In genomic region chr1:2019162-2019542, GRCh38 we compare ENCODE assay signal across 10 cellular contexts. TPM values are rescaled to one million over a fixed set of nuclear protein-coding genes. Genes with fewer than 3 reads are reported as not detected.
DNase-seq lines count a peak whose midpoint lies in the region; ATAC-seq, FAIRE-seq and TF ChIP-seq lines count a peak whose summit lies in the region.
"Had no signal": no experiment of that assay in that cellular context is flagged by ENCODE, and none has a peak within 500 bp of the region (broad histone marks: within the 10 kb centered on the region; RNA-seq: fewer than 3 reads in every experiment).

Gene GABRD, plus strand, starts transcription at chr1:2019345. Its CDS starts 79 bp downstream, at chr1:2019424.

- peaks cover 33 to 91% of the 10 kb centered on the region in 2 experiments for H3K27me3 ChIP-seq in HepG2 (ENCODE audit: control insufficient read depth in 1 of 2, insufficient read depth in 2 of 2, low read length in 2 of 2)

- peaks cover 34% of the 10 kb centered on the region for H3K27me3 Mint-ChIP-seq in activated naive CD8-positive, alpha-beta T cell

- peak; percentile 15; the same call in 1 of the 3 replicates for ATAC-seq in HepG2
- no peak for ATAC-seq in HG03097 (IDR thresholded peaks at IDR 0.05; ENCODE audit: low FRiP score, unreplicated experiment)
- no peak for ATAC-seq in GM21515 (IDR thresholded peaks at IDR 0.05; ENCODE audit: unreplicated experiment)

- POLR2A ChIA-PET in HepG2 (lab: Yijun Ruan, JAX): no interaction called here

- H3K9me3 Mint-ChIP-seq in activated naive CD8-positive, alpha-beta T cell (ENCODE audit: low read depth): no peaks in the 10 kb centered on the region

- in situ Hi-C loops in GM13977 (cut with MboI; ENCODE audit: low pct_unique_long_range_greater_than_20kb, low sequenced_read_pairs, unreplicated experiment): no loop called here
- in situ Hi-C loops in HepG2 (cut with HindIII; ENCODE audit: extremely low pct_ligation_motif_present, low pct_unique_long_range_greater_than_20kb): no loop called here

- H3K36me3 Mint-ChIP-seq in activated naive CD8-positive, alpha-beta T cell: no peaks in the 10 kb centered on the region

- no peak within 1 kb of the TSS for H3K4me2 ChIP-seq in HepG2 (ENCODE audit: low read depth, low read length)

- peak within 1 kb of the TSS in 1 of 3 experiments; percentile 16; a peak in 1 of 6 replicates for H3K4me3 ChIP-seq in HepG2 (replicated peaks in 1 of 3; ENCODE audit: insufficient read depth in 1 of 3, low read depth in 2 of 3, low read length in 3 of 3)

- WGBS in HepG2 (ENCODE audit: low lambda C conversion rate): 24% methylated on average over 8 of the region's 60 CpGs

- H3K4me1 Mint-ChIP-seq in activated naive CD8-positive, alpha-beta T cell (ENCODE audit: low read depth): peaks cover 7% of the 10 kb centered on the region

- no peak within 1 kb of the TSS for H2AFZ ChIP-seq in HepG2 (ENCODE audit: low read length)

- H3K9me3 ChIP-seq in HepG2 (ENCODE audit: low read length): no peaks in the 10 kb centered on the region

- DNase-seq in AG08395 (ENCODE audit: low spot score): peak; percentile 36
- peak; percentile 68 for DNase-seq in GM13977 (ENCODE audit: low spot score)
- no peak for DNase-seq in HepG2 (ENCODE audit: low spot score)
- no peak for DNase-seq in AML-193 (lab: John Stamatoyannopoulos, UW)
- no peak for DNase-seq in glomerular visceral epithelial cell (ENCODE audit: extremely low spot score)

- CTCF ChIA-PET in HepG2 (lab: Yijun Ruan, JAX; ENCODE audit: low intra/inter-chr PET ratio, low total read pairs): no interaction called here

- H3K4me1 ChIP-seq in HepG2 (ENCODE audit: insufficient read depth, low read length): peaks cover 7% of the 10 kb centered on the region

- no peak within 1 kb of the TSS for H3K27ac Mint-ChIP-seq in activated naive CD8-positive, alpha-beta T cell

- H3K27ac ChIP-seq in HepG2 (ENCODE audit: extremely low read length, insufficient read depth, low read length): no peak within 1 kb of the TSS

- H3K9ac ChIP-seq in HepG2 (ENCODE audit: insufficient read depth, low read depth, low read length): no peak within 1 kb of the TSS

- H3K4me3 Mint-ChIP-seq in activated naive CD8-positive, alpha-beta T cell: peak within 1 kb of the TSS; percentile 85

- no peak for TF ChIP-seq POLR2A in HepG2 (IDR thresholded peaks at IDR 0.05; ENCODE audit: insufficient read depth in 1 of 2, low read depth in 2 of 2, low read length in 2 of 2)

- H3K79me2 ChIP-seq in HepG2 (ENCODE audit: insufficient read depth, low read length): no peaks in the 10 kb centered on the region

- H3K36me3 ChIP-seq in HepG2 (replicated peaks in 1 of 2; ENCODE audit: control insufficient read depth in 1 of 2, insufficient read depth in 2 of 2, low read length in 2 of 2): no peaks in the 10 kb centered on the region

- TF ChIP-seq CTCF in GM13977 (IDR thresholded peaks at IDR 0.05; ENCODE audit: extremely low read depth, insufficient read depth, missing control alignments): no peak
- TF ChIP-seq CTCF in HepG2 (CRISPR knock-in tag; IDR thresholded peaks at IDR 0.05): no peak

- no TSS peak for BruUV-seq in HepG2 (replicated peaks; lab: Mats Ljungman, UMichigan)

- intact Hi-C loops in HepG2 (cut with micrococcal nuclease; ENCODE audit: unreplicated experiment): no loop called here

- H4K20me1 ChIP-seq in HepG2 (ENCODE audit: insufficient read depth, low read length): 0 out of 2 replicates have a peak, but pooled peaks cover 4% of the 10 kb centered on the region

- TF ChIP-seq RAD21 in HepG2 (CRISPR knock-in tag; IDR thresholded peaks at IDR 0.05): no peak

- TF ChIP-seq EP300 in HepG2 (IDR thresholded peaks at IDR 0.05; ENCODE audit: low read depth in 2 of 2, low read length in 2 of 2): no peak
- TF ChIP-seq EP300 in HepG2 (CRISPR knock-in tag; IDR thresholded peaks at IDR 0.05; ENCODE audit: borderline replicate concordance): no peak

- no peak for FAIRE-seq in HepG2 (lab: Jason Lieb, UNC)

TF ChIP-seq in HepG2, 621 proteins besides CTCF, POLR2A, EP300 and RAD21 (continues in another document):
- TF ChIP-seq RFX3 (CRISPR knock-in tag; IDR thresholded peaks at IDR 0.05) (no peak), MATR3 (CRISPR knock-in tag; IDR thresholded peaks at IDR 0.05) (no peak), KLF11 (CRISPR knock-in tag; IDR thresholded peaks at IDR 0.05) (no peak), ZBTB4 (CRISPR knock-in tag; IDR thresholded peaks at IDR 0.05; ENCODE audit: borderline replicate concordance) (no peak), SP2 (CRISPR knock-in tag; IDR thresholded peaks at IDR 0.05) (no peak), NFYC (CRISPR knock-in tag; IDR thresholded peaks at IDR 0.05) (no peak)

RNA-seq across cellular contexts. Expression of gene GABRD, which starts in this region (rescaled TPM):
- not detected in 2 replicates for total RNA-seq in HepG2 (2016; rRNA removed; fragmentation: Illumina TruSeq; extraction: Trizol)
- not detected in 2 replicates for total RNA-seq in HepG2 (2016; cell fraction: cytosol; rRNA removed; fragmentation: Illumina TruSeq; extraction: Trizol; ENCODE audit: low read depth)
- total RNA-seq in HepG2 (2016; cell fraction: insoluble cytoplasmic fraction; rRNA removed; fragmentation: Illumina TruSeq; extraction: Trizol): not detected in 2 replicates
- total RNA-seq in HepG2 (2016; cell fraction: membrane; rRNA removed; fragmentation: Illumina TruSeq; extraction: Trizol): not detected in 2 replicates
- not detected in 2 replicates for total RNA-seq in HepG2 (2016; cell fraction: nucleus; rRNA removed; fragmentation: Illumina TruSeq; extraction: Trizol)
- 0.22 TPM in 1 of 2 replicates, not detected in the other for polyA plus RNA-seq in HepG2 (2011; rRNA removed)
- polyA plus RNA-seq in HepG2 (2011; cell fraction: cytosol; rRNA removed): 0.09 TPM in 1 of 2 replicates, not detected in the other
- 0.08 TPM in 1 of 2 replicates, not detected in the other for polyA plus RNA-seq in HepG2 (2011; cell fraction: nucleus; rRNA removed)
- not detected in 2 replicates for polyA plus RNA-seq in HepG2 (2012)
- not detected in 2 replicates for polyA plus RNA-seq in HepG2 (2016; cell fraction: cytosol; fragmentation: Illumina TruSeq; extraction: Trizol; ENCODE audit: low read depth)
- polyA plus RNA-seq in HepG2 (2016; cell fraction: insoluble cytoplasmic fraction; fragmentation: Illumina TruSeq; extraction: Trizol; ENCODE audit: low read depth): not detected in 2 replicates
- not detected in 2 replicates for polyA plus RNA-seq in HepG2 (2016; cell fraction: membrane; fragmentation: Illumina TruSeq; extraction: Trizol; ENCODE audit: low read depth)
- not detected in 2 replicates for polyA plus RNA-seq in HepG2 (2016; cell fraction: nucleus; fragmentation: Illumina TruSeq; extraction: Trizol; ENCODE audit: insufficient read depth, low read depth)
- polyA minus RNA-seq in HepG2 (2011; rRNA and poly(A)+ RNA removed; ENCODE audit: low replicate concordance): 0.51 TPM in 1 of 2 replicates, not detected in the other
- polyA minus RNA-seq in HepG2 (2011; cell fraction: cytosol; rRNA and poly(A)+ RNA removed): not detected in 2 replicates
- not detected in 2 replicates for polyA minus RNA-seq in HepG2 (2011; cell fraction: nucleus; rRNA and poly(A)+ RNA removed)
- total RNA-seq: epithelial cell of proximal tubule; T-helper 1 cell treated with Interleukin-12 subunit alpha and Interleukin-12 subunit beta and Interleukin-4 antibody, amounts not matched to agents 30 ng/mL and 1 ng/mL, for 36 hours had no signal

Comparison
In these comparisons a context has a peak if more than half of its experiments do, and no peak if none do; other contexts are left out.
1. Peak in ATAC-seq in HepG2; RNA of the gene not detected or under 1 TPM.
2. DNase-seq: peak in AG08395 (single experiment) and GM13977 (single experiment); none in HepG2 (single experiment), AML-193 (0 of 2) and glomerular visceral epithelial cell (single experiment).